Comparison of ENCODE assay signal across 6 cellular contexts in genomic region chr2:74442483-74443297, GRCh38. TPM values are rescaled to one million over a fixed set of nuclear protein-coding genes. Genes with fewer than 3 reads are reported as not detected.
DNase-seq lines count a peak whose midpoint lies in the region; ATAC-seq and TF ChIP-seq lines count a peak whose summit lies in the region.
"Not testable (repeated sequence)": the region's sequence is repeated elsewhere in the genome, so short reads cannot be mapped to it uniquely, and the experiment has no call there.

No MANE protein-coding gene starts in this region.

- not testable (repeated sequence) for TF ChIP-seq CTCF in 22Rv1 (IDR thresholded peaks at IDR 0.05); Panc1 (IDR thresholded peaks at IDR 0.05); esophagus squamous epithelium (IDR thresholded peaks at IDR 0.05)

- not testable (repeated sequence) for BruUV-seq in Panc1 (replicated peaks; lab: Mats Ljungman, UMichigan)

- H3K9me3 ChIP-seq in Panc1 (ENCODE audit: control insufficient read depth, insufficient read depth, low read depth, low read length); esophagus squamous epithelium; skeletal muscle satellite cell (replicated peaks; ENCODE audit: low read length): not testable (repeated sequence)

- H3K4me3 Mint-ChIP-seq in activated naive CD8-positive, alpha-beta T cell treated with anti-CD3 and anti-CD28 coated beads for 36 hours: peak overlapping the region; percentile 62
- peak overlapping the region; percentile 86 for H3K4me3 Mint-ChIP-seq in memory B cell

- H3K4me1 Mint-ChIP-seq in activated naive CD8-positive, alpha-beta T cell treated with anti-CD3 and anti-CD28 coated beads for 36 hours: not testable (repeated sequence)
- H3K4me1 Mint-ChIP-seq in memory B cell: peaks cover 17% of the 10 kb centered on the region

- 87 to 94% methylated on average over 5 to 15 of the region's 16 CpGs for WGBS in esophagus squamous epithelium, 2 donors

- H3K27ac ChIP-seq in 22Rv1 (peak overlapping the region; percentile 97), Panc1 (ENCODE audit: low read length) (peak overlapping the region; percentile 90), esophagus squamous epithelium (peak overlapping the region; percentile 86 to 89 (median 87))

- not testable (repeated sequence) for H3K4me1 ChIP-seq in Panc1 (ENCODE audit: control insufficient read depth, insufficient read depth, low read length)
- H3K4me1 ChIP-seq in esophagus squamous epithelium (peaks cover 14 to 55% (median 15%) of the 10 kb centered on the region in 3 donors), skeletal muscle satellite cell (ENCODE audit: control insufficient read depth, insufficient read depth, low read length) (peaks cover 45% of the 10 kb centered on the region)

- H3K27me3 ChIP-seq in Panc1 (ENCODE audit: control insufficient read depth, insufficient read depth, low read length): not testable (repeated sequence)
- peaks cover 0 to 21% (median 0%) of the 10 kb centered on the region in 4 donors for H3K27me3 ChIP-seq in esophagus squamous epithelium
- H3K27me3 ChIP-seq in skeletal muscle satellite cell (ENCODE audit: control insufficient read depth, insufficient read depth, low read length): peaks cover 19% of the 10 kb centered on the region

- H3K4me2 ChIP-seq in skeletal muscle satellite cell (ENCODE audit: low read length): peak overlapping the region; percentile 43

- in situ Hi-C loops in Panc1 (cut with HindIII; ENCODE audit: low pct_unique_long_range_greater_than_20kb, low sequenced_read_pairs): not testable (repeated sequence)

- not testable (repeated sequence) for TF ChIP-seq POLR2A in esophagus squamous epithelium (IDR thresholded peaks at IDR 0.05)

- H3K4me3 ChIP-seq in Panc1 (ENCODE audit: low read depth in 2 of 2, low read length in 2 of 2) (peak overlapping the region; percentile 67 to 93), esophagus squamous epithelium (peak overlapping the region; percentile 44 to 76 (median 60))
- not testable (repeated sequence) for H3K4me3 ChIP-seq in skeletal muscle satellite cell (ENCODE audit: low read length)

- not testable (repeated sequence) for DNase-seq in Panc1 (ENCODE audit: low read depth, low spot score); activated naive CD8-positive, alpha-beta T cell treated with anti-CD3 and anti-CD28 coated beads for 36 hours; esophagus squamous epithelium (lab: John Stamatoyannopoulos, UW); memory B cell (ENCODE audit: low spot score in 2 of 2)

- H3K36me3 Mint-ChIP-seq in activated naive CD8-positive, alpha-beta T cell treated with anti-CD3 and anti-CD28 coated beads for 36 hours; memory B cell: not testable (repeated sequence)

- intact Hi-C loops in Panc1 (cut with micrococcal nuclease; ENCODE audit: unreplicated experiment); esophagus squamous epithelium (cut with DNase I): not testable (repeated sequence)

- not testable (repeated sequence) for H3K36me3 ChIP-seq in Panc1 (ENCODE audit: control insufficient read depth, insufficient read depth, low read length); esophagus squamous epithelium; skeletal muscle satellite cell (ENCODE audit: insufficient read depth, low read length)

- H3K27ac Mint-ChIP-seq in activated naive CD8-positive, alpha-beta T cell treated with anti-CD3 and anti-CD28 coated beads for 36 hours; memory B cell: not testable (repeated sequence)

- peaks cover 47% of the 10 kb centered on the region for H3K27me3 Mint-ChIP-seq in activated naive CD8-positive, alpha-beta T cell treated with anti-CD3 and anti-CD28 coated beads for 36 hours
- H3K27me3 Mint-ChIP-seq in memory B cell: not testable (repeated sequence)

- not testable (repeated sequence) for H3K9me3 Mint-ChIP-seq in activated naive CD8-positive, alpha-beta T cell treated with anti-CD3 and anti-CD28 coated beads for 36 hours; memory B cell

- not testable (repeated sequence) for H3K9ac ChIP-seq in skeletal muscle satellite cell (ENCODE audit: low read depth, low read length)

- ATAC-seq in Panc1; memory B cell (ENCODE audit: low read depth): not testable (repeated sequence)

- POLR2A ChIA-PET in Panc1 (lab: Charles Lee): interaction anchor here (0.8 kb wide), 1 partner anchor 12 kb away, joined by 3 read pairs; no protein-coding TSS in a partner anchor

- CTCF ChIA-PET in Panc1 (lab: Charles Lee): not testable (repeated sequence)

RNA-seq across cellular contexts. Expression of gene RTKN, which starts 1.0 kb away (rescaled TPM):
- 83.1 TPM for total RNA-seq in Panc1 (2021; ENCODE audit: unreplicated experiment)
- 79.8 TPM for polyA plus RNA-seq in Panc1 (2012; ENCODE audit: insufficient read length)
- 1 to 10 TPM; 1.6 to 1.8 TPM for total RNA-seq in activated naive CD8-positive, alpha-beta T cell treated with anti-CD3 and anti-CD28 coated beads for 36 hours
- total RNA-seq in esophagus squamous epithelium: 10 to 100 TPM; 20.2 to 37.8 (median 27.9) TPM
- total RNA-seq in skeletal muscle satellite cell (2012; rRNA removed): 6.8 and 7.6 TPM in 2 replicates

RNA-seq across cellular contexts. Expression of gene INO80B, which starts 12.2 kb away (rescaled TPM):
- total RNA-seq in Panc1 (2021; ENCODE audit: unreplicated experiment) (26.5 TPM), esophagus squamous epithelium (10 to 100 TPM in 3 of 4 donors, 1 to 10 TPM in 1; 5.4 to 41.9 (median 20.3) TPM)
- polyA plus RNA-seq in Panc1 (2012; ENCODE audit: insufficient read length): 35.0 TPM
- total RNA-seq in activated naive CD8-positive, alpha-beta T cell treated with anti-CD3 and anti-CD28 coated beads for 36 hours: 10 to 100 TPM; 29.0 to 30.9 TPM
- 8.1 and 13.8 TPM in 2 replicates for total RNA-seq in skeletal muscle satellite cell (2012; rRNA removed)

RNA-seq across cellular contexts. Expression of gene WBP1, which starts 15.5 kb away (rescaled TPM):
- total RNA-seq in Panc1 (2021; ENCODE audit: unreplicated experiment) (67.6 TPM), esophagus squamous epithelium (10 to 100 TPM; 14.2 to 34.1 (median 25.3) TPM)
- 149 TPM for polyA plus RNA-seq in Panc1 (2012; ENCODE audit: insufficient read length)
- total RNA-seq in activated naive CD8-positive, alpha-beta T cell treated with anti-CD3 and anti-CD28 coated beads for 36 hours: 10 to 100 TPM; 19.1 to 20.1 TPM
- 17.0 and 18.6 TPM in 2 replicates for total RNA-seq in skeletal muscle satellite cell (2012; rRNA removed)

RNA-seq across cellular contexts. Expression of gene WDR54, which starts 21.2 kb away (rescaled TPM):
- total RNA-seq in Panc1 (2021; ENCODE audit: unreplicated experiment) (27.7 TPM), esophagus squamous epithelium (1 to 10 TPM; 3.1 to 9.1 (median 6.0) TPM)
- polyA plus RNA-seq in Panc1 (2012; ENCODE audit: insufficient read length): 46.7 TPM
- total RNA-seq in activated naive CD8-positive, alpha-beta T cell treated with anti-CD3 and anti-CD28 coated beads for 36 hours: 10 to 100 TPM; 88.6 to 90.2 TPM
- total RNA-seq in skeletal muscle satellite cell (2012; rRNA removed): 55.8 and 62.0 TPM in 2 replicates

RNA-seq across cellular contexts. Expression of gene C2orf81, which starts 21.3 kb away (rescaled TPM):
- 3.9 TPM for total RNA-seq in Panc1 (2021; ENCODE audit: unreplicated experiment)
- 5.6 TPM for polyA plus RNA-seq in Panc1 (2012; ENCODE audit: insufficient read length)
- 1 to 10 TPM; 5.1 to 6.2 TPM for total RNA-seq in activated naive CD8-positive, alpha-beta T cell treated with anti-CD3 and anti-CD28 coated beads for 36 hours
- under 1 TPM; 0.22 to 0.76 (median 0.59) TPM for total RNA-seq in esophagus squamous epithelium
- 1.3 TPM in 2 replicates for total RNA-seq in skeletal muscle satellite cell (2012; rRNA removed)

Comparison
In these comparisons a context has a peak if more than half of its experiments do, and no peak if none do; other contexts are left out.
1. RNA of gene RTKN, which starts 1.0 kb away (total RNA-seq): 83.1 TPM in Panc1 (single experiment) and 20.2 to 37.8 TPM in esophagus squamous epithelium; 1.6 to 1.8 TPM in activated naive CD8-positive, alpha-beta T cell treated with anti-CD3 and anti-CD28 coated beads for 36 hours; every median in the first group is over 4 times any median in the second.
2. Peak in every context shown above with its lines, with median percentiles within 50 percentile points of each other: H3K27ac ChIP-seq.